Comparison of ENCODE assay signal across 1 cellular context in the genomic region with DNA sequence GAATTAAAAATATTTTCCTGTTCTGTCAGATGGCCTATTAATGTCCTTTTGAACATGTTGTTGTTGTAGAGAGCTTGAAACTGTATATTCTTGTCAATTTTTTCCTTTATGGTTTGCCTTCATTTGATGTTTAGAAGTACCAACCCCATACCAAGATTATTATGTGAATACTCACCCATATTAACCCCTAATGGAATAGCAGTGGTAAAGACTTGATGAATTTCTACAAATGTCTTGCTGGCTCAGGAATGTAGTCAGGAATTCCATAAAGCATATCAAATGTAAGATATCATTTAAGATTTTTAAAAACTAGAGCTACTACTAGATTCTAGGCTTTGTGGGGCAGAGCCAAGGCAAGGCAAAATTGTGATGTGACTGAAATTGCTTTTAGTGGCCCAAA.
TF ChIP-seq lines count a peak whose summit lies in the region.

No MANE protein-coding gene starts in this region.

TF ChIP-seq in WTC11, 78 proteins besides CTCF, POLR2A, EP300 and RAD21 (continued from another document):
- TF ChIP-seq, protein P1, sequence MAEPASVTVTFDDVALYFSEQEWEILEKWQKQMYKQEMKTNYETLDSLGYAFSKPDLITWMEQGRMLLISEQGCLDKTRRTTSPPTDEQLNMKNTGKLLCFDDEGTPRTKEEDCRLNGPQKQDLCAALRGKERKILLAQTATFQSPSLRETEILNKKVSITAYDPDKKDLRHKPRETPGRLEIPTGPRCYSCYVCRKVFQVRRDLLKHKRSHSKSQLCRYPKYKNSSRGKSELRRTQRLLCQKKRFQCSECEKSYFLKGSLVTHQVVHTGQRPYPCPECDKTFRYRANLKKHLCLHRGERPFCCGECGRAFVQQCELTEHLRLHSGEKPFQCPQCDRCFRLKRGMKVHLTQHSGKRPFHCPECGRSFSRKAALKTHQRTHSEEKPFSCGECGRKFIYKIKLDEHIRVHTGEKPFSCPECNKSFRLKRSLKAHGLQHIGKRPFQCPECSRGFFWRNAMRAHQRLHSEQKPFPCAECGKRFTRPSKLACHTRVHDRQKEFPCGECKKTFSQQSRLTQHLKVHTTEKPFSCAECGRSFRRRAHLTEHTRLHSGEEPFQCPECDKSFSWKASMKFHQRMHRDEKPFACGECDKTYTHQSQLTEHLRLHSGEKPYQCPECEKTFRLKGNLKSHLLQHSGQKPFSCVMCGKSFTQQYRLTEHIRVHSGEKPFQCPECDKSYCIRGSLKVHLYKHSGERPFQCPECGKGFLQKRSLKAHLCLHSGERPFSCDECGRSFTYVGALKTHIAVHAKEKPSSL (CRISPR knock-in tag; conservative IDR thresholded peaks at IDR 0.05): no peak
- TF ChIP-seq GRHL2 (CRISPR knock-in tag; IDR thresholded peaks at IDR 0.05; ENCODE audit: insufficient replicate concordance, severe bottlenecking): no peak
- TF ChIP-seq ZBTB21 (CRISPR knock-in tag; IDR thresholded peaks at IDR 0.05; ENCODE audit: borderline replicate concordance): no peak
